8 cellular contexts compared by ENCODE assay signal in the genomic region with DNA sequence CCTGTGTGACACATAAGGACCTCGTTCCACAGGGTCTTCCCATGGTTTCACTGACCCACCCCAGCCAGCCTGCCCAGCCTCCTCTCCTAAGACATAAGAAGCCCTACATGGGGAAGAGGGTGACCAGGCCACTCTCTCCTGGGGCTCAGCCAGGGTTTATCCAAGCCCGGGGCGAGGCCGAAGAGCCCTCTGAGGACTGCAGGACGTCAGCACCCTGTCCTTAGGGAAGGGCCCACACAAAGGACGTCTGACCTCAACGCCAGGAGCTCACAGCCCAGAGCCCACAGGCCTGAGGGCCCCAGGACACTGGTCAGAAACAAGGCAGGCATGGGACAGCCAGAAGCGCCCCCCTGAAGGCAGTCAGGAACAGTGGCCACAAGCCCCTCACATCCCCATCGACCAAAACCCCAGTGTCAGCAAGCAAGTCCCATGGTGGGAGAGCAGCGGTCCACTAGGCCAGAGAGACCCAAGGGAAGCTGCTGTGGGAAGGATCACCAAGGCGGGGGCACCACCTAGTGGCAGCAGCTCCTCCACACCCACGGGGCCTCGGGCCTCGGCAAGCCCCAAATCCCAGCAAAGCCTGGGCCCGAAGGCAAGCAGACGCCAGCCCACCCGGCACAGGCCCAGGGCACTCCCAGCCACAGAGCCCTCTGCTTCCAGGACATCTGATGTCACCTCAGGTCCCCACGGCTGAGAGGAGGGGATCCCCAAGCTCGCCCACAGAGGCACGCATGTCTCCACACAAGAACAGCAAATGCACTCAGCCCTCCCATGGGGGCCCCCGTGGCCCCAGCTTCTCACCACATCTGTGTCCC. TPM values are rescaled to one million over a fixed set of nuclear protein-coding genes. Genes with fewer than 3 reads are reported as not detected.
DNase-seq lines count a peak whose midpoint lies in the region; TF ChIP-seq lines count a peak whose summit lies in the region.

No MANE protein-coding gene starts in this region.

- DNase-seq in NCI-H1105 treated with DMSO at 0.1 percent for 48 hours (lab: John Stamatoyannopoulos, UW) = peak; percentile 17
- no peak for DNase-seq in NCI-H1105 (lab: John Stamatoyannopoulos, UW)
- peak; percentile 18 for DNase-seq in NCI-H2171 treated with DMSO at 0.1 percent for 48 hours (lab: John Stamatoyannopoulos, UW)
- DNase-seq in activated CD4-positive, alpha-beta memory T cell treated with anti-CD3 and anti-CD28 coated beads for 36 hours = peak; percentile 58
- DNase-seq in epithelial cell of esophagus (ENCODE audit: low read depth) = peak; percentile 58
- peak; percentile 77 for DNase-seq in myocyte (ENCODE audit: low read depth)
- DNase-seq in substantia nigra (lab: John Stamatoyannopoulos, UW) = peak in 46 of 49 donors; percentile 19 to 84 (median 61)

- H3K4me1 Mint-ChIP-seq in activated CD4-positive, alpha-beta memory T cell treated with anti-CD3 and anti-CD28 coated beads for 36 hours (ENCODE audit: low read depth) = no peaks in the 10 kb centered on the region

- no peaks in the 10 kb centered on the region for H3K9me3 Mint-ChIP-seq in activated CD4-positive, alpha-beta memory T cell treated with anti-CD3 and anti-CD28 coated beads for 36 hours

- no peaks in the 10 kb centered on the region for H3K4me1 ChIP-seq in HEK293 (ENCODE audit: control insufficient read depth, insufficient read depth, low read length)

- no peak overlapping the region for H3K27ac ChIP-seq in HEK293 (ENCODE audit: extremely low read depth, low read depth, low read length)
- no peak overlapping the region for H3K27ac ChIP-seq in substantia nigra (ENCODE audit: low read depth, low read length, poor library complexity, severe bottlenecking)

- H3K36me3 Mint-ChIP-seq in activated CD4-positive, alpha-beta memory T cell treated with anti-CD3 and anti-CD28 coated beads for 36 hours = peaks cover 28% of the 10 kb centered on the region

- TF ChIP-seq CTCF in HEK293 (tag by site-specific recombination; IDR thresholded peaks at IDR 0.05) (peak; percentile 81), epithelial cell of esophagus (IDR thresholded peaks at IDR 0.05; ENCODE audit: insufficient read depth, low read depth, low read length, missing control alignments) (peak; percentile 74)

- intact Hi-C loops in activated CD4-positive, alpha-beta memory T cell treated with anti-CD3 and anti-CD28 coated beads for 36 hours (cut with micrococcal nuclease) = no loop called here

- POLR2A ChIA-PET in HEK293 (lab: Yijun Ruan, JAX) = no interaction called here
- POLR2A ChIA-PET in activated CD4-positive, alpha-beta memory T cell treated with anti-CD3 and anti-CD28 coated beads for 36 hours (lab: Charles Lee) = no interaction called here

- no peak overlapping the region for H3K27ac Mint-ChIP-seq in activated CD4-positive, alpha-beta memory T cell treated with anti-CD3 and anti-CD28 coated beads for 36 hours

- peaks cover 7 to 83% of the 10 kb centered on the region in 2 experiments; a peak in 2 of 3 replicates for H3K36me3 ChIP-seq in HEK293 (ENCODE audit: control insufficient read depth in 2 of 2, insufficient read depth in 1 of 2, low read length in 2 of 2)

- H3K4me3 Mint-ChIP-seq in activated CD4-positive, alpha-beta memory T cell treated with anti-CD3 and anti-CD28 coated beads for 36 hours = no peak overlapping the region

- no peak overlapping the region for H3K4me3 ChIP-seq in HEK293 (ENCODE audit: low read depth, low read length)
- H3K4me3 ChIP-seq in epithelial cell of esophagus (ENCODE audit: low read length) = no peak overlapping the region

- CTCF ChIA-PET in HEK293 (lab: Yijun Ruan, JAX) = interaction anchor here (0.5 to 1.2 kb wide), 7 partner anchors 51 to 996 kb away, joined by 3 to 5 read pairs (median 3); no protein-coding TSS in a partner anchor
- CTCF ChIA-PET in activated CD4-positive, alpha-beta memory T cell treated with anti-CD3 and anti-CD28 coated beads for 36 hours (lab: Charles Lee) = interaction anchor here (0.6 to 3.3 kb wide), 5 partner anchors 14 to 630 kb away, joined by 3 to 12 read pairs (median 3); no protein-coding TSS in a partner anchor

- no peaks in the 10 kb centered on the region for H3K9me3 ChIP-seq in HEK293 (ENCODE audit: control insufficient read depth, insufficient read depth, low read depth, low read length)

- H3K27me3 Mint-ChIP-seq in activated CD4-positive, alpha-beta memory T cell treated with anti-CD3 and anti-CD28 coated beads for 36 hours = no peaks in the 10 kb centered on the region

TF ChIP-seq in HEK293, 187 proteins besides CTCF, POLR2A, EP300 and RAD21 (continues in another document):
- TF ChIP-seq, protein P1, sequence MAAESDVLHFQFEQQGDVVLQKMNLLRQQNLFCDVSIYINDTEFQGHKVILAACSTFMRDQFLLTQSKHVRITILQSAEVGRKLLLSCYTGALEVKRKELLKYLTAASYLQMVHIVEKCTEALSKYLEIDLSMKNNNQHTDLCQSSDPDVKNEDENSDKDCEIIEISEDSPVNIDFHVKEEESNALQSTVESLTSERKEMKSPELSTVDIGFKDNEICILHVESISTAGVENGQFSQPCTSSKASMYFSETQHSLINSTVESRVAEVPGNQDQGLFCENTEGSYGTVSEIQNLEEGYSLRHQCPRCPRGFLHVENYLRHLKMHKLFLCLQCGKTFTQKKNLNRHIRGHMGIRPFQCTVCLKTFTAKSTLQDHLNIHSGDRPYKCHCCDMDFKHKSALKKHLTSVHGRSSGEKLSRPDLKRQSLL (tag by site-specific recombination; IDR thresholded peaks at IDR 0.05) = no peak
- TF ChIP-seq KLF16 (tag by site-specific recombination; IDR thresholded peaks at IDR 0.05) = no peak
- no peak for TF ChIP-seq ZNF37A (tag by site-specific recombination; IDR thresholded peaks at IDR 0.05)
- no peak for TF ChIP-seq ZNF660 (tag by site-specific recombination; IDR thresholded peaks at IDR 0.05)
- TF ChIP-seq, protein P2, sequence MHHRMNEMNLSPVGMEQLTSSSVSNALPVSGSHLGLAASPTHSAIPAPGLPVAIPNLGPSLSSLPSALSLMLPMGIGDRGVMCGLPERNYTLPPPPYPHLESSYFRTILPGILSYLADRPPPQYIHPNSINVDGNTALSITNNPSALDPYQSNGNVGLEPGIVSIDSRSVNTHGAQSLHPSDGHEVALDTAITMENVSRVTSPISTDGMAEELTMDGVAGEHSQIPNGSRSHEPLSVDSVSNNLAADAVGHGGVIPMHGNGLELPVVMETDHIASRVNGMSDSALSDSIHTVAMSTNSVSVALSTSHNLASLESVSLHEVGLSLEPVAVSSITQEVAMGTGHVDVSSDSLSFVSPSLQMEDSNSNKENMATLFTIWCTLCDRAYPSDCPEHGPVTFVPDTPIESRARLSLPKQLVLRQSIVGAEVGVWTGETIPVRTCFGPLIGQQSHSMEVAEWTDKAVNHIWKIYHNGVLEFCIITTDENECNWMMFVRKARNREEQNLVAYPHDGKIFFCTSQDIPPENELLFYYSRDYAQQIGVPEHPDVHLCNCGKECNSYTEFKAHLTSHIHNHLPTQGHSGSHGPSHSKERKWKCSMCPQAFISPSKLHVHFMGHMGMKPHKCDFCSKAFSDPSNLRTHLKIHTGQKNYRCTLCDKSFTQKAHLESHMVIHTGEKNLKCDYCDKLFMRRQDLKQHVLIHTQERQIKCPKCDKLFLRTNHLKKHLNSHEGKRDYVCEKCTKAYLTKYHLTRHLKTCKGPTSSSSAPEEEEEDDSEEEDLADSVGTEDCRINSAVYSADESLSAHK (tag by site-specific recombination; IDR thresholded peaks at IDR 0.05) = no peak
- TF ChIP-seq KLF8 (tag by site-specific recombination; IDR thresholded peaks at IDR 0.05) = no peak
- 0 out of 2 replicates have a peak, but pooled peaks have one; percentile 24 for TF ChIP-seq EGR2 (tag by site-specific recombination; IDR thresholded peaks at IDR 0.05; ENCODE audit: low read depth)
- peak; percentile 57 for TF ChIP-seq ZNF654 (tag by site-specific recombination; IDR thresholded peaks at IDR 0.05; ENCODE audit: low read depth)
- no peak for TF ChIP-seq INSM2 (tag by site-specific recombination; IDR thresholded peaks at IDR 0.05)
- TF ChIP-seq ZSCAN30 (tag by site-specific recombination; IDR thresholded peaks at IDR 0.05) = no peak
- 0 out of 2 replicates have a peak, but pooled peaks have one; percentile 11 for TF ChIP-seq GLIS1 (tag by site-specific recombination; IDR thresholded peaks at IDR 0.05)

RNA-seq across cellular contexts. Expression of gene MAD1L1, which starts 23.4 kb away (rescaled TPM):
- 10 to 100 TPM; 44.4 to 47.8 TPM for total RNA-seq in activated CD4-positive, alpha-beta memory T cell treated with anti-CD3 and anti-CD28 coated beads for 36 hours
- total RNA-seq in myocyte = 40.9 and 41.3 TPM in 2 replicates
- polyA plus RNA-seq in myocyte (2012) = 28.5 TPM

RNA-seq across cellular contexts. Expression of gene MRM2, which starts 32.7 kb away (rescaled TPM):
- total RNA-seq in activated CD4-positive, alpha-beta memory T cell treated with anti-CD3 and anti-CD28 coated beads for 36 hours = 10 to 100 TPM; 25.5 to 26.9 TPM
- total RNA-seq in myocyte = 21.1 and 26.1 TPM in 2 replicates
- polyA plus RNA-seq in myocyte (2012) = 31.5 TPM

RNA-seq across cellular contexts. Expression of gene NUDT1, which starts 32.7 kb away (rescaled TPM):
- 100 to 1,000 TPM; 112 to 114 TPM for total RNA-seq in activated CD4-positive, alpha-beta memory T cell treated with anti-CD3 and anti-CD28 coated beads for 36 hours
- total RNA-seq in myocyte = 25.6 and 29.9 TPM in 2 replicates
- 42.8 TPM for polyA plus RNA-seq in myocyte (2012)
